19 cellular contexts compared by ENCODE assay signal in the genomic region with DNA sequence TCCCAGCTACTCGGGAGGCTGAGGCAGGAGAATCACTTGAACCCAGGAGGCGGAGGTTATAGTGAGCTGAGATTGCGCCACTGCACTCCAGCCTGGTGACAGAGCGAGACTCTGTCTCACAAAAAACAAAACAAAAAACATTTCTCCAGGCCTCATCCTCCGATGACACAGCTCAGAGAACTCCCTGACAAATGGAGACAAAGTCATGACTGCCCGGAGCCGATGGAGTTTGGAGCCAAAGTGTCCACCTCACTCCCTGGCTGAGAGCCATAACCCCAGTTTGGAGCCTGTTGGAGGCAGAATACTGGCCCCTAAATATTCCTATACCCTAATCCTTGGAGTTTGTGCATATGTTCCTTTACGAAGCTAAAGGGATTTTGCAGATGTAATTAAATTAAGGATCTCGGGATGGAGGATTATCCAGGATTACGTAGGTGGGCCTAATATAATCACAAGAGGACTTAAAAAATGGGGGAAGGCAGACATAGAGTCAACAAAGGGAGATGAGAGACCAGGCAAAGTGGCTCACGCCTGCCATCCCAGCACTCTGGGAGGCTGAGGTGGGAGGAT. TPM values are rescaled to one million over a fixed set of nuclear protein-coding genes. Genes with fewer than 3 reads are reported as not detected.
DNase-seq lines count a peak whose midpoint lies in the region; ATAC-seq and TF ChIP-seq lines count a peak whose summit lies in the region.
"Had no signal": no experiment of that assay in that cellular context is flagged by ENCODE, and none has a peak within 500 bp of the region (broad histone marks: within the 10 kb centered on the region; RNA-seq: fewer than 3 reads in every experiment).

No MANE protein-coding gene starts in this region.

- no peak overlapping the region for H3K27ac ChIP-seq in breast epithelium
- H3K27ac ChIP-seq: C4-2B had no signal

- H3K4me1 ChIP-seq in breast epithelium = no peaks in the 10 kb centered on the region

- TF ChIP-seq CTCF in MCF 10A (IDR thresholded peaks at IDR 0.05; ENCODE audit: unreplicated experiment) (no peak), breast epithelium (IDR thresholded peaks at IDR 0.05) (no peak)

- H3K4me1 Mint-ChIP-seq in MCF 10A (ENCODE audit: insufficient read depth, unreplicated experiment) = peaks cover 5% of the 10 kb centered on the region

- H3K36me3 ChIP-seq in breast epithelium = no peaks in the 10 kb centered on the region

- no peaks in the 10 kb centered on the region for H3K27me3 Mint-ChIP-seq in MCF 10A (ENCODE audit: insufficient read depth, unreplicated experiment)
- H3K27me3 Mint-ChIP-seq: activated CD4-positive, alpha-beta T cell treated with anti-CD3 and anti-CD28 coated beads, Interleukin-2, amount 10 ng/mL, durations not matched to agents 7 days and 5 days had no signal

- H3K4me3 ChIP-seq in breast epithelium = no peak overlapping the region

- H3K36me3 Mint-ChIP-seq in MCF 10A (ENCODE audit: insufficient read depth, unreplicated experiment) = no peaks in the 10 kb centered on the region

- intact Hi-C loops in MCF 10A (cut with micrococcal nuclease) (no loop called here), breast epithelium (cut with DNase I; ENCODE audit: low total_unique reads) (no loop called here)

- CTCF ChIA-PET in MCF 10A (lab: Yijun Ruan, JAX) = interaction anchor here (0.6 to 0.7 kb wide), 3 partner anchors 21 to 101 kb away, joined by 3 to 5 read pairs (median 4); no protein-coding TSS in a partner anchor

- no peaks in the 10 kb centered on the region for H3K9me3 ChIP-seq in breast epithelium

- BruUV-seq in MCF 10A (replicated peaks; lab: Mats Ljungman, UMichigan) = no TSS peak

- DNase-seq in MCF 10A (ENCODE audit: unreplicated experiment) = peak; percentile 53
- no peak for DNase-seq in breast epithelium (ENCODE audit: low spot score in 2 of 2)
- DNase-seq in RPMI7951 (ENCODE audit: low read depth) = peak; percentile 34
- peak; percentile 27 for DNase-seq in fibroblast of peridontal ligament (ENCODE audit: extremely low read depth)
- peak; percentile 45 for DNase-seq in stromal cell of bone marrow (ENCODE audit: low read depth)
- DNase-seq in CD1c-positive myeloid dendritic cell (ENCODE audit: extremely low spot score) = no peak
- DNase-seq: activated CD4-positive, alpha-beta T cell treated with anti-CD3 and anti-CD28 coated beads, Interleukin-2, amount 10 ng/mL, durations not matched to agents 7 days and 5 days; activated gamma-delta T cell; hippocampal formation; NCI-H526; occipital lobe; SHP77; stimulated activated CD8-positive, alpha-beta memory T cell treated with anti-CD3 and anti-CD28 coated beads, Interleukin-4, amount 100 ng/mL, for 48 hours; substantia nigra had no signal

- H3K27ac Mint-ChIP-seq in MCF 10A (ENCODE audit: low read depth, unreplicated experiment) = no peak overlapping the region
- H3K27ac Mint-ChIP-seq: activated CD4-positive, alpha-beta T cell treated with anti-CD3 and anti-CD28 coated beads, Interleukin-2, amount 10 ng/mL, durations not matched to agents 7 days and 5 days had no signal

- H3K27me3 ChIP-seq in breast epithelium = no peaks in the 10 kb centered on the region

- ATAC-seq in GM21717 (IDR thresholded peaks at IDR 0.05; ENCODE audit: unreplicated experiment) (no peak), GM18873 (IDR thresholded peaks at IDR 0.05; ENCODE audit: low FRiP score, unreplicated experiment) (no peak)
- ATAC-seq: HCT116 had no signal

- no peak overlapping the region for H3K4me3 Mint-ChIP-seq in MCF 10A (ENCODE audit: unreplicated experiment)
- H3K4me3 Mint-ChIP-seq: activated CD4-positive, alpha-beta T cell treated with anti-CD3 and anti-CD28 coated beads, Interleukin-2, amount 10 ng/mL, durations not matched to agents 7 days and 5 days had no signal

- TF ChIP-seq POLR2A in breast epithelium (IDR thresholded peaks at IDR 0.05) = no peak

- no peaks in the 10 kb centered on the region for H3K9me3 Mint-ChIP-seq in MCF 10A (ENCODE audit: unreplicated experiment)
- H3K9me3 Mint-ChIP-seq: activated CD4-positive, alpha-beta T cell treated with anti-CD3 and anti-CD28 coated beads, Interleukin-2, amount 10 ng/mL, durations not matched to agents 7 days and 5 days had no signal

- POLR2A ChIA-PET in MCF 10A (lab: Yijun Ruan, JAX) = interaction anchor here (0.6 to 1.2 kb wide), 3 partner anchors 14 to 63 kb away, joined by 3 read pairs; no protein-coding TSS in a partner anchor

RNA-seq across cellular contexts. Expression of a gene that starts 22.7 kb away (rescaled TPM):
- total RNA-seq in MCF 10A (2022) = 0.42 and 0.58 TPM in 2 replicates
- 1 to 10 TPM in 2 of 3 donors, not detected in 1; 1.9 to 2.6 TPM for total RNA-seq in breast epithelium
- 0.10 and 0.60 TPM in 2 replicates for total RNA-seq in RPMI7951 (2014; rRNA removed; shearing (Covaris generic))

RNA-seq across cellular contexts. Expression of a gene that starts 28.0 kb away (rescaled TPM):
- total RNA-seq in MCF 10A (2022) = 177 and 178 TPM in 2 replicates
- total RNA-seq in breast epithelium = 100 to 1,000 TPM in 1 of 3 donors, 10 to 100 TPM in 2; 58.7 to 128 (median 63.7) TPM
- total RNA-seq in RPMI7951 (2014; rRNA removed; shearing (Covaris generic)) = 80.4 and 89.8 TPM in 2 replicates

RNA-seq across cellular contexts. Expression of a gene that starts 38.0 kb away (rescaled TPM):
- 5.6 TPM in 2 replicates for total RNA-seq in MCF 10A (2022)
- total RNA-seq in breast epithelium = 1 to 10 TPM; 1.4 to 2.9 (median 2.0) TPM
- total RNA-seq in RPMI7951 (2014; rRNA removed; shearing (Covaris generic)) = 5.5 and 6.1 TPM in 2 replicates
- total RNA-seq: cardiac septum had no signal

Comparison
In these comparisons a context has a peak if more than half of its experiments do, and no peak if none do; other contexts are left out.
1. DNase-seq: peak in MCF 10A (single experiment), RPMI7951 (single experiment), fibroblast of peridontal ligament (single experiment) and stromal cell of bone marrow (single experiment); none in breast epithelium (0 of 2) and CD1c-positive myeloid dendritic cell (single experiment).